9 cellular contexts compared by ENCODE assay signal in the genomic region with DNA sequence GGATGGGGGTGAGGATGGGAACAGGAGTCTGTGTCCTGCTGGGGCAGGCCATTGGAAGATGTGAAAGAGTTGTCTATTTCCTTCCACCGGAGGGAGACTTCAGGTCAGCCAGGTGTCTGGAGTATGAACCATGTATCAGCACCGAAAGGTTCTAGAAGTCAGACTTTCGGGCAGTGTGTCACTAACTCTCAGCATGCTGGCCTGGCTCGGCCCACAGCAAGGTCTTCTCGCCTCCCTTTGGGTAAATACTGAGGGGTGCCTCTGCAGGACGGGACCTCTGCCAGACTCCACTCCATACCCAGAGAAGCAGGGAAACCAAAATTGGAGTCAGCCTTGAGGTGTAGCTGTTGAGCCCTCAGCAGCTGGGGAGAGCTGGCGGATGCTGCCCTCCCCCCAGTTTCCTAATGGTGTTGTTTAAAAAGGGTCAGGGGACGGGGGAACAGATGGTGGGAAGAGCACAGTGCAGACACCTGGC. TPM values are rescaled to one million over a fixed set of nuclear protein-coding genes. Genes with fewer than 3 reads are reported as not detected.
DNase-seq lines count a peak whose midpoint lies in the region; ATAC-seq and TF ChIP-seq lines count a peak whose summit lies in the region.
"Had no signal": no experiment of that assay in that cellular context is flagged by ENCODE, and none has a peak within 500 bp of the region (broad histone marks: within the 10 kb centered on the region; RNA-seq: fewer than 3 reads in every experiment).

No MANE protein-coding gene starts in this region.

- H3K4me2 ChIP-seq in trophoblast cell (ENCODE audit: low read length): no peak overlapping the region

- DNase-seq in activated T-helper 1 cell treated with anti-CD3 and anti-CD28 coated beads, Interleukin-12 subunit alpha, Interleukin-12 subunit beta, Interleukin-2, Interleukin-4 antibody, amounts not matched to agents 30 ng/mL and 10 ng/mL and 1 ng/mL, durations not matched to agents 14 hours and 24 hours and 36 hours (ENCODE audit: low spot score): no peak
- peak; percentile 28 for DNase-seq in natural killer cell treated with Interleukin-12 subunit alpha and Interleukin-12 subunit beta and Interleukin-15 and Interleukin-18, amount 100 ng/mL, for 72 hours (ENCODE audit: low spot score)
- DNase-seq in dedifferentiated amniotic fluid mesenchymal stem cell (ENCODE audit: extremely low spot score) (no peak), trophoblast cell (no peak), DMS79 (lab: John Stamatoyannopoulos, UW) (no peak), A172 (ENCODE audit: low spot score) (no peak)

- no peak overlapping the region for H3K14ac ChIP-seq in trophoblast cell (ENCODE audit: low read length)

- H3K9ac ChIP-seq in trophoblast cell (ENCODE audit: low read length): no peak overlapping the region

- no peaks in the 10 kb centered on the region for H3K9me3 Mint-ChIP-seq in activated T-helper 1 cell treated with anti-CD3 and anti-CD28 coated beads, Interleukin-12 subunit alpha, Interleukin-12 subunit beta, Interleukin-2, Interleukin-4 antibody, amounts not matched to agents 30 ng/mL and 10 ng/mL and 1 ng/mL, durations not matched to agents 14 hours and 24 hours and 36 hours
- no peaks in the 10 kb centered on the region for H3K9me3 Mint-ChIP-seq in natural killer cell treated with Interleukin-12 subunit alpha and Interleukin-12 subunit beta and Interleukin-15 and Interleukin-18, amount 100 ng/mL, for 72 hours

- H4K12ac ChIP-seq in trophoblast cell (ENCODE audit: low read depth, low read length): no peak overlapping the region

- no peak overlapping the region for H4K91ac ChIP-seq in trophoblast cell (ENCODE audit: low read depth, low read length)

- H3K4me3 Mint-ChIP-seq in activated T-helper 1 cell treated with anti-CD3 and anti-CD28 coated beads, Interleukin-12 subunit alpha, Interleukin-12 subunit beta, Interleukin-2, Interleukin-4 antibody, amounts not matched to agents 30 ng/mL and 10 ng/mL and 1 ng/mL, durations not matched to agents 14 hours and 24 hours and 36 hours: peak overlapping the region; percentile 86
- H3K4me3 Mint-ChIP-seq in natural killer cell treated with Interleukin-12 subunit alpha and Interleukin-12 subunit beta and Interleukin-15 and Interleukin-18, amount 100 ng/mL, for 72 hours: peak overlapping the region; percentile 83

- no peak overlapping the region for H3K23ac ChIP-seq in trophoblast cell (ENCODE audit: low read length)

- no peaks in the 10 kb centered on the region for H3K4me1 ChIP-seq in trophoblast cell (ENCODE audit: control insufficient read depth in 1 of 2, insufficient read depth in 2 of 2, low read length in 2 of 2)
- H3K4me1 ChIP-seq: SJSA1 had no signal

- peak; percentile 18; the same call in 1 of the 2 replicates for TF ChIP-seq CTCF in GM12874 (IDR thresholded peaks at IDR 0.05; ENCODE audit: insufficient read depth, low read depth, low read length)

- intact Hi-C loops in activated T-helper 1 cell treated with anti-CD3 and anti-CD28 coated beads, Interleukin-12 subunit alpha, Interleukin-12 subunit beta, Interleukin-2, Interleukin-4 antibody, amounts not matched to agents 30 ng/mL and 10 ng/mL and 1 ng/mL, durations not matched to agents 14 hours and 24 hours and 36 hours (cut with micrococcal nuclease): loop anchor here (5.0 to 10.0 kb wide), 5 partner anchors 217 to 907 kb away; partner anchors contain the start of gene SOCS1

- H3K36me3 ChIP-seq in trophoblast cell (ENCODE audit: control insufficient read depth in 1 of 2, insufficient read depth in 2 of 2, low read length in 2 of 2): no peaks in the 10 kb centered on the region
- H3K36me3 ChIP-seq: SJSA1 had no signal

- H2AFZ ChIP-seq in trophoblast cell (ENCODE audit: insufficient read depth, low read length, poor library complexity): no peak overlapping the region

- no peak overlapping the region for H4K8ac ChIP-seq in trophoblast cell (ENCODE audit: low read depth, low read length)

- peaks cover 86% of the 10 kb centered on the region for H3K4me1 Mint-ChIP-seq in activated T-helper 1 cell treated with anti-CD3 and anti-CD28 coated beads, Interleukin-12 subunit alpha, Interleukin-12 subunit beta, Interleukin-2, Interleukin-4 antibody, amounts not matched to agents 30 ng/mL and 10 ng/mL and 1 ng/mL, durations not matched to agents 14 hours and 24 hours and 36 hours (ENCODE audit: low read depth)
- H3K4me1 Mint-ChIP-seq in natural killer cell treated with Interleukin-12 subunit alpha and Interleukin-12 subunit beta and Interleukin-15 and Interleukin-18, amount 100 ng/mL, for 72 hours (ENCODE audit: low read depth in 2 of 2): peaks cover 60 to 73% of the 10 kb centered on the region in 2 donors

- H3K9me3 ChIP-seq in trophoblast cell (ENCODE audit: insufficient read depth, low read depth, low read length): no peaks in the 10 kb centered on the region
- H3K9me3 ChIP-seq: SJSA1 had no signal

- H2AK5ac ChIP-seq in trophoblast cell (ENCODE audit: low read length): no peak overlapping the region

- no peak overlapping the region for H3K27ac ChIP-seq in trophoblast cell (ENCODE audit: low read depth, low read length)
- H3K27ac ChIP-seq: SJSA1 had no signal

- peak; percentile 17 for ATAC-seq in HG02973 (IDR thresholded peaks at IDR 0.05; ENCODE audit: unreplicated experiment)
- ATAC-seq in natural killer cell treated with Interleukin-12 subunit alpha and Interleukin-12 subunit beta and Interleukin-15 and Interleukin-18, amount 100 ng/mL, for 72 hours: no peak

- peaks cover 14% of the 10 kb centered on the region for H3K27me3 Mint-ChIP-seq in activated T-helper 1 cell treated with anti-CD3 and anti-CD28 coated beads, Interleukin-12 subunit alpha, Interleukin-12 subunit beta, Interleukin-2, Interleukin-4 antibody, amounts not matched to agents 30 ng/mL and 10 ng/mL and 1 ng/mL, durations not matched to agents 14 hours and 24 hours and 36 hours (ENCODE audit: insufficient read depth)
- peaks cover 0 to 8% of the 10 kb centered on the region in 2 donors for H3K27me3 Mint-ChIP-seq in natural killer cell treated with Interleukin-12 subunit alpha and Interleukin-12 subunit beta and Interleukin-15 and Interleukin-18, amount 100 ng/mL, for 72 hours

- H3K79me1 ChIP-seq in trophoblast cell (ENCODE audit: low read length): no peaks in the 10 kb centered on the region

- H3K79me2 ChIP-seq in trophoblast cell (ENCODE audit: control insufficient read depth, insufficient read depth, low read length, poor library complexity): no peaks in the 10 kb centered on the region

- H3K18ac ChIP-seq in trophoblast cell (ENCODE audit: low read length): no peak overlapping the region

- H2BK120ac ChIP-seq in trophoblast cell (ENCODE audit: insufficient read depth, low read length, poor library complexity): no peak overlapping the region

- H2BK12ac ChIP-seq in trophoblast cell (ENCODE audit: low read length): no peak overlapping the region

- H3K36me3 Mint-ChIP-seq in activated T-helper 1 cell treated with anti-CD3 and anti-CD28 coated beads, Interleukin-12 subunit alpha, Interleukin-12 subunit beta, Interleukin-2, Interleukin-4 antibody, amounts not matched to agents 30 ng/mL and 10 ng/mL and 1 ng/mL, durations not matched to agents 14 hours and 24 hours and 36 hours (ENCODE audit: low read depth): no peaks in the 10 kb centered on the region
- H3K36me3 Mint-ChIP-seq in natural killer cell treated with Interleukin-12 subunit alpha and Interleukin-12 subunit beta and Interleukin-15 and Interleukin-18, amount 100 ng/mL, for 72 hours: no peaks in the 10 kb centered on the region

- H3K27ac Mint-ChIP-seq in activated T-helper 1 cell treated with anti-CD3 and anti-CD28 coated beads, Interleukin-12 subunit alpha, Interleukin-12 subunit beta, Interleukin-2, Interleukin-4 antibody, amounts not matched to agents 30 ng/mL and 10 ng/mL and 1 ng/mL, durations not matched to agents 14 hours and 24 hours and 36 hours: peak overlapping the region; percentile 59
- peak overlapping the region; percentile 26 to 81 for H3K27ac Mint-ChIP-seq in natural killer cell treated with Interleukin-12 subunit alpha and Interleukin-12 subunit beta and Interleukin-15 and Interleukin-18, amount 100 ng/mL, for 72 hours

- no peak overlapping the region for H3K4ac ChIP-seq in trophoblast cell (ENCODE audit: low read depth, low read length)

- no CpG with 5 or more reads among the region's 8 CpGs for WGBS in trophoblast cell (ENCODE audit: extremely low coverage, insufficient coverage, insufficient read length)

- peaks cover 7% of the 10 kb centered on the region for H3K27me3 ChIP-seq in trophoblast cell (ENCODE audit: insufficient read depth, low read length)

- H2BK5ac ChIP-seq in trophoblast cell (ENCODE audit: low read depth, low read length, poor library complexity): no peak overlapping the region

- no peak overlapping the region for H3K4me3 ChIP-seq in trophoblast cell (ENCODE audit: low read depth, low read length)
- H3K4me3 ChIP-seq: SJSA1 had no signal

RNA-seq across cellular contexts. Expression of gene CIITA, which starts 0.5 kb away (rescaled TPM):
- total RNA-seq in activated T-helper 1 cell treated with anti-CD3 and anti-CD28 coated beads, Interleukin-12 subunit alpha, Interleukin-12 subunit beta, Interleukin-2, Interleukin-4 antibody, amounts not matched to agents 30 ng/mL and 10 ng/mL and 1 ng/mL, durations not matched to agents 14 hours and 24 hours and 36 hours: 12.0 and 13.0 TPM in 2 replicates
- total RNA-seq in natural killer cell treated with Interleukin-12 subunit alpha and Interleukin-12 subunit beta and Interleukin-15 and Interleukin-18, amount 100 ng/mL, for 72 hours: 100 to 1,000 TPM in 1 of 2 donors, 10 to 100 TPM in 1; 13.3 to 104 TPM
- 0.14 and 0.15 TPM in 2 replicates for polyA plus RNA-seq in trophoblast cell (2013)
- total RNA-seq in A172 (2014; rRNA removed; shearing (Covaris generic)): 0.07 TPM in 1 of 2 replicates, not detected in the other

RNA-seq across cellular contexts. Expression of gene TVP23A, which starts 58.9 kb away (rescaled TPM):
- total RNA-seq in activated T-helper 1 cell treated with anti-CD3 and anti-CD28 coated beads, Interleukin-12 subunit alpha, Interleukin-12 subunit beta, Interleukin-2, Interleukin-4 antibody, amounts not matched to agents 30 ng/mL and 10 ng/mL and 1 ng/mL, durations not matched to agents 14 hours and 24 hours and 36 hours: not detected in 2 replicates
- total RNA-seq in natural killer cell treated with Interleukin-12 subunit alpha and Interleukin-12 subunit beta and Interleukin-15 and Interleukin-18, amount 100 ng/mL, for 72 hours: under 1 TPM in 1 of 2 donors, not detected in 1; 0.50 TPM
- polyA plus RNA-seq in trophoblast cell (2013): 0.26 and 0.40 TPM in 2 replicates
- not detected in 2 replicates for total RNA-seq in A172 (2014; rRNA removed; shearing (Covaris generic))
- total RNA-seq: SJSA1 had no signal

Comparison
In these comparisons a context has a peak if more than half of its experiments do, and no peak if none do; other contexts are left out.
1. RNA of gene CIITA, which starts 0.5 kb away (total RNA-seq): 13.3 to 104 TPM in natural killer cell treated with Interleukin-12 subunit alpha and Interleukin-12 subunit beta and Interleukin-15 and Interleukin-18, amount 100 ng/mL, for 72 hours and 12.0 to 13.0 TPM in activated T-helper 1 cell treated with anti-CD3 and anti-CD28 coated beads, Interleukin-12 subunit alpha, Interleukin-12 subunit beta, Interleukin-2, Interleukin-4 antibody, amounts not matched to agents 30 ng/mL and 10 ng/mL and 1 ng/mL, durations not matched to agents 14 hours and 24 hours and 36 hours; 0.07 TPM in A172; every median in the first group is over 10 times any median in the second.